ENCODE assay signal across 11 cellular contexts in genomic region chr15:95247068-95247984, GRCh38.
DNase-seq lines count a peak whose midpoint lies in the region; ATAC-seq and FAIRE-seq lines count a peak whose summit lies in the region.
"Had no signal": no experiment of that assay in that cellular context is flagged by ENCODE, and none has a peak within 500 bp of the region (broad histone marks: within the 10 kb centered on the region; RNA-seq: fewer than 3 reads in every experiment).

No MANE protein-coding gene starts in this region.

- DNase-seq in GM03348 (ENCODE audit: low spot score) (peak; percentile 69), RCC 7860 (ENCODE audit: low spot score) (peak; percentile 88), fibroblast of gingiva (ENCODE audit: low read depth) (peak; percentile 93), sciatic nerve (ENCODE audit: low spot score) (no peak), GF-D8 (lab: John Stamatoyannopoulos, UW) (no peak)
- no peak for DNase-seq in central memory CD4-positive, alpha-beta T cell
- DNase-seq: NCI-H1417 treated with DMSO at 0.1 percent for 48 hours, right lobe of liver had no signal

- intact Hi-C loops in sciatic nerve (cut with DNase I), result no loop called here

- peak; percentile 42 for ATAC-seq in sciatic nerve
- no peak for ATAC-seq in GM19351 (IDR thresholded peaks at IDR 0.05; ENCODE audit: unreplicated experiment)
- no peak for ATAC-seq in HG03457 (IDR thresholded peaks at IDR 0.05; ENCODE audit: unreplicated experiment)

- FAIRE-seq in RCC 7860 (lab: Jason Lieb, UNC), result peak; percentile 81
- FAIRE-seq: colon had no signal

Comparison
In these comparisons a context has a peak if more than half of its experiments do, and no peak if none do; other contexts are left out.
1. DNase-seq: peak in GM03348 (single experiment), RCC 7860 (single experiment) and fibroblast of gingiva (single experiment); none in sciatic nerve (single experiment), GF-D8 (single experiment) and central memory CD4-positive, alpha-beta T cell (single experiment).